9 cellular contexts compared by ENCODE assay signal in genomic region chr2:7773362-7773973, GRCh38.
A peak's percentile ranks its signal among the peaks of the same experiment; 100 is the strongest.
DNase-seq lines count a peak whose midpoint lies in the region; ATAC-seq and TF ChIP-seq lines count a peak whose summit lies in the region.
"Had no signal": no experiment of that assay in that cellular context is flagged by ENCODE, and none has a peak within 500 bp of the region (broad histone marks: within the 10 kb centered on the region; RNA-seq: fewer than 3 reads in every experiment).

No MANE protein-coding gene starts in this region.

- CTCF ChIA-PET in activated CD4-positive, alpha-beta memory T cell treated with anti-CD3 and anti-CD28 coated beads, Interleukin-2, amount 10 ng/mL, durations not matched to agents 7 days and 5 days (lab: Charles Lee) = no interaction called here

- H3K9me3 ChIP-seq in tibial artery = no peaks in the 10 kb centered on the region

- H3K36me3 ChIP-seq in tibial artery = no peaks in the 10 kb centered on the region

- TF ChIP-seq CTCF in nephron progenitor cell (IDR thresholded peaks at IDR 0.05) (no peak), tibial artery (IDR thresholded peaks at IDR 0.05) (no peak)

- no peaks in the 10 kb centered on the region for H3K27me3 ChIP-seq in tibial artery

- H3K4me1 Mint-ChIP-seq in activated CD4-positive, alpha-beta memory T cell treated with anti-CD3 and anti-CD28 coated beads, Interleukin-2, amount 10 ng/mL, durations not matched to agents 7 days and 5 days = peaks cover 24% of the 10 kb centered on the region
- H3K4me1 Mint-ChIP-seq in nephron progenitor cell = no peaks in the 10 kb centered on the region

- H3K36me3 Mint-ChIP-seq in activated CD4-positive, alpha-beta memory T cell treated with anti-CD3 and anti-CD28 coated beads, Interleukin-2, amount 10 ng/mL, durations not matched to agents 7 days and 5 days (ENCODE audit: low read depth) = peaks cover 6% of the 10 kb centered on the region
- H3K36me3 Mint-ChIP-seq in nephron progenitor cell (ENCODE audit: low read depth) = no peaks in the 10 kb centered on the region
- H3K36me3 Mint-ChIP-seq: memory B cell had no signal

- intact Hi-C loops in tibial artery (cut with DNase I; ENCODE audit: low total_unique reads) = no loop called here

- peak overlapping the region; percentile 21 for H3K4me3 Mint-ChIP-seq in activated CD4-positive, alpha-beta memory T cell treated with anti-CD3 and anti-CD28 coated beads, Interleukin-2, amount 10 ng/mL, durations not matched to agents 7 days and 5 days
- H3K4me3 Mint-ChIP-seq in nephron progenitor cell = no peak overlapping the region
- H3K4me3 Mint-ChIP-seq: memory B cell had no signal

- H3K9me3 Mint-ChIP-seq in activated CD4-positive, alpha-beta memory T cell treated with anti-CD3 and anti-CD28 coated beads, Interleukin-2, amount 10 ng/mL, durations not matched to agents 7 days and 5 days = peaks cover 11% of the 10 kb centered on the region
- no peaks in the 10 kb centered on the region for H3K9me3 Mint-ChIP-seq in nephron progenitor cell
- H3K9me3 Mint-ChIP-seq: memory B cell had no signal

- H3K4me1 ChIP-seq in tibial artery = peaks cover 0 to 5% (median 0%) of the 10 kb centered on the region in 4 donors

- H3K27ac ChIP-seq in tibial artery = no peak overlapping the region

- no peaks in the 10 kb centered on the region for H3K27me3 Mint-ChIP-seq in activated CD4-positive, alpha-beta memory T cell treated with anti-CD3 and anti-CD28 coated beads, Interleukin-2, amount 10 ng/mL, durations not matched to agents 7 days and 5 days
- peaks cover 5% of the 10 kb centered on the region for H3K27me3 Mint-ChIP-seq in nephron progenitor cell (ENCODE audit: low read depth, poor library complexity)

- no peak overlapping the region for H3K4me3 ChIP-seq in tibial artery

- POLR2A ChIA-PET in activated CD4-positive, alpha-beta memory T cell treated with anti-CD3 and anti-CD28 coated beads, Interleukin-2, amount 10 ng/mL, durations not matched to agents 7 days and 5 days (lab: Charles Lee) = interaction anchor here (0.7 to 1.7 kb wide), 4 partner anchors 9 to 911 kb away, joined by 3 to 6 read pairs (median 4); no protein-coding TSS in a partner anchor

- ATAC-seq in GM19035 (IDR thresholded peaks at IDR 0.05; ENCODE audit: unreplicated experiment) (peak; percentile 61), HG03108 (IDR thresholded peaks at IDR 0.05; ENCODE audit: unreplicated experiment) (peak; percentile 60)

- DNase-seq in AG08395 (ENCODE audit: low spot score) = peak; percentile 61
- peak; percentile 29 for DNase-seq in activated CD4-positive, alpha-beta memory T cell treated with anti-CD3 and anti-CD28 coated beads, Interleukin-2, amount 10 ng/mL, durations not matched to agents 7 days and 5 days
- DNase-seq in nephron progenitor cell = no peak
- no peak for DNase-seq in mesenteric fat pad (ENCODE audit: low spot score)
- DNase-seq in NCI-H510A (lab: John Stamatoyannopoulos, UW) = no peak
- DNase-seq in tibial artery = no peak

- peak overlapping the region; percentile 41 for H3K27ac Mint-ChIP-seq in activated CD4-positive, alpha-beta memory T cell treated with anti-CD3 and anti-CD28 coated beads, Interleukin-2, amount 10 ng/mL, durations not matched to agents 7 days and 5 days
- H3K27ac Mint-ChIP-seq in nephron progenitor cell = peak overlapping the region; percentile 37
- H3K27ac Mint-ChIP-seq: memory B cell had no signal

Comparison
In these comparisons a context has a peak if more than half of its experiments do, and no peak if none do; other contexts are left out.
1. DNase-seq: peak in AG08395 (single experiment) and activated CD4-positive, alpha-beta memory T cell treated with anti-CD3 and anti-CD28 coated beads, Interleukin-2, amount 10 ng/mL, durations not matched to agents 7 days and 5 days (single experiment); none in nephron progenitor cell (single experiment), mesenteric fat pad (single experiment), NCI-H510A (single experiment) and tibial artery (0 of 2).